ENCODE assay signal across 8 cellular contexts in the genomic region with DNA sequence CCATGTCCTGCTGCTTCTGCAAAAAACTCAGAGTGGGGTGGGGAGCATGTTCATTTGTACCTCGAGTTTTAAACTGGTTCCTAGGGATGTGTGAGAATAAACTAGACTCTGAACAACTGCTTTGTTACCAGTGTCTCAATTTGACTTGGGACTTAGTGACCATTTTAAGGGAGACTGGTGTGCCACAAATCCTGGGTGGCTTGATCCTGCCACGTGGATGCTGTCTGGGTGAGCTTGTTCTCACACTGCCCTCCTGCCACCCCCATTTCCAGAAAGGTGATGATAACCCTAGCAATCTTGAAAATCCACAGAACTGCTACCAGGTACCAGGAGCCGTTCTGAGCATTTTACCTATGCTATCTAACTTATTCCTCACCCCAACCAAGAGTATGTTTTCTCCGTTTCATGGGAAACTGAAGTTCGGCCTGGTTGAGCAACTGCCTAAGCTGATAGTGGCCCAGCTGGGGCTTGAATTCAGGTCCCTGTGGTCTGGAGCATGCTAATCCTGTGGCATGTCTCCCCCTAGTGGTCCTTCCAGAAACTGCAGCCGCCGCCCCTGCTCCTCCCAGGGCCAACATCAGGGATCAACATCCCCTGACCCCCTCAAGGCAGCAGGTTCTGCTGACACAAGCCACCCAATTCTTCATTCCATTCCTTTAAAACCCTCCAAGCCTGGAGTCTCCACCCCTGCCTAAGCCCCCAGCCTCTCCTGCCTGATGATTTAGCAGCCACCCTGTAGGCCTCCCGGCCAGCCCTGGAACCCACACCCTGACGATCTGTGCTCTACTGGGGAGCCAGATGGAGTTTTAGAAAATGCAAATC. TPM values are rescaled to one million over a fixed set of nuclear protein-coding genes. Genes with fewer than 3 reads are reported as not detected.
A peak's percentile ranks its signal among the peaks of the same experiment; 100 is the strongest.
DNase-seq lines count a peak whose midpoint lies in the region; ATAC-seq and TF ChIP-seq lines count a peak whose summit lies in the region.

No MANE protein-coding gene starts in this region.

- ATAC-seq in GM19438 (IDR thresholded peaks at IDR 0.05; ENCODE audit: low read depth, unreplicated experiment) = peak; percentile 65
- ATAC-seq in T-cell (replicated peaks in 1 of 4) = peak; percentile 44 to 73 (median 57)
- ATAC-seq in HG03039 (IDR thresholded peaks at IDR 0.05; ENCODE audit: unreplicated experiment) = no peak

- H3K4me3 ChIP-seq in adipocyte (ENCODE audit: low read length) = no peak overlapping the region
- no peak overlapping the region for H3K4me3 ChIP-seq in right atrium auricular region
- no peak overlapping the region for H3K4me3 ChIP-seq in sigmoid colon

- H3K9me3 ChIP-seq in adipocyte (ENCODE audit: control insufficient read depth, low read length) = no peaks in the 10 kb centered on the region
- no peaks in the 10 kb centered on the region for H3K9me3 ChIP-seq in right atrium auricular region
- H3K9me3 ChIP-seq in sigmoid colon = no peaks in the 10 kb centered on the region

- no peak overlapping the region for H3K4me3 Mint-ChIP-seq in T-cell

- DNase-seq in COLO829 (ENCODE audit: low spot score) (peak; percentile 26), HuH-7.5 (ENCODE audit: low spot score) (peak; percentile 85), T-cell (peak; percentile 30 to 79 (median 68)), adipocyte (ENCODE audit: low read depth) (peak; percentile 84), right atrium auricular region (ENCODE audit: low spot score) (peak; percentile 76), sigmoid colon (peak; percentile 73)

- intact Hi-C loops in sigmoid colon (cut with DNase I) = loop anchor here (2.0 kb wide), 1 partner anchor 474 kb away; no protein-coding TSS in a partner anchor

- no peaks in the 10 kb centered on the region for H3K36me3 Mint-ChIP-seq in T-cell

- no peaks in the 10 kb centered on the region for H3K36me3 ChIP-seq in adipocyte (ENCODE audit: control insufficient read depth, insufficient read depth, low read length, severe bottlenecking)
- H3K36me3 ChIP-seq in right atrium auricular region = no peaks in the 10 kb centered on the region
- no peaks in the 10 kb centered on the region for H3K36me3 ChIP-seq in sigmoid colon

- H3K27me3 ChIP-seq in adipocyte (replicated peaks; ENCODE audit: control insufficient read depth, insufficient read depth, low read length) = peaks cover 14% of the 10 kb centered on the region
- no peaks in the 10 kb centered on the region for H3K27me3 ChIP-seq in right atrium auricular region
- no peaks in the 10 kb centered on the region for H3K27me3 ChIP-seq in sigmoid colon

- no peaks in the 10 kb centered on the region for H3K4me1 ChIP-seq in adipocyte (ENCODE audit: control insufficient read depth, insufficient read depth, low read length)
- H3K4me1 ChIP-seq in right atrium auricular region = no peaks in the 10 kb centered on the region
- no peaks in the 10 kb centered on the region for H3K4me1 ChIP-seq in sigmoid colon

- POLR2A ChIA-PET in T-cell (lab: Charles Lee) = no interaction called here

- peaks cover 0 to 34% (median 21%) of the 10 kb centered on the region in 3 donors for H3K4me1 Mint-ChIP-seq in T-cell

- H3K9ac ChIP-seq in adipocyte (ENCODE audit: low read length) = no peak overlapping the region

- TF ChIP-seq EP300 in sigmoid colon (IDR thresholded peaks at IDR 0.05) = no peak

- TF ChIP-seq CTCF in right atrium auricular region (IDR thresholded peaks at IDR 0.05) (peak; percentile 83 to 99), sigmoid colon (IDR thresholded peaks at IDR 0.05) (peak; percentile 39 to 97 (median 75))

- CTCF ChIA-PET in T-cell (lab: Charles Lee) = interaction anchor here (0.8 to 3.2 kb wide), 18 partner anchors 8 to 476 kb away, joined by 3 to 33 read pairs (median 3); no protein-coding TSS in a partner anchor

- H3K27ac ChIP-seq in right atrium auricular region (no peak overlapping the region), sigmoid colon (no peak overlapping the region)

- no peaks in the 10 kb centered on the region for H3K27me3 Mint-ChIP-seq in T-cell

- H3K9me3 Mint-ChIP-seq in T-cell = no peaks in the 10 kb centered on the region

- WGBS in sigmoid colon, 2 donors = 25 to 46% methylated on average over 9 of the region's 9 CpGs

- H3K27ac Mint-ChIP-seq in T-cell = peak overlapping the region in 1 of 2 donors; percentile 49

- no peak for TF ChIP-seq POLR2A in sigmoid colon (IDR thresholded peaks at IDR 0.05)

RNA-seq across cellular contexts. Expression of a gene that starts 2.8 kb away (rescaled TPM):
- total RNA-seq in T-cell (not detected), right atrium auricular region (not detected), sigmoid colon (not detected)
- not detected for polyA plus RNA-seq in sigmoid colon

RNA-seq across cellular contexts. Expression of a gene that starts 10.3 kb away (rescaled TPM):
- under 1 TPM in 1 of 5 donors, not detected in 4; 0.89 TPM for total RNA-seq in T-cell
- not detected for total RNA-seq in right atrium auricular region
- total RNA-seq in sigmoid colon = not detected
- 1 to 10 TPM in 1 of 3 donors, not detected in 2; 1.1 TPM for polyA plus RNA-seq in sigmoid colon

RNA-seq across cellular contexts. Expression of a gene that starts 51.8 kb away (rescaled TPM):
- total RNA-seq in T-cell = 10 to 100 TPM; 23.7 to 42.9 (median 27.8) TPM
- 1 to 10 TPM in 1 of 2 donors, under 1 TPM in 1; 0.71 to 1.6 TPM for total RNA-seq in right atrium auricular region
- 1 to 10 TPM in 2 of 4 donors, under 1 TPM in 2; 0.16 to 2.2 (median 1.2) TPM for total RNA-seq in sigmoid colon
- polyA plus RNA-seq in sigmoid colon = 1 to 10 TPM in 1 of 3 donors, not detected in 2; 5.5 TPM

Comparison
In these comparisons a context has a peak if more than half of its experiments do, and no peak if none do; other contexts are left out.
1. DNase-seq: peak in every context shown above with its lines; median percentile 85 in HuH-7.5; 84 in adipocyte; 76 in right atrium auricular region; 73 in sigmoid colon; 68 in T-cell; 26 in COLO829.
2. RNA of a gene that starts 51.8 kb away (total RNA-seq): 23.7 to 42.9 TPM in T-cell; 0.16 to 2.2 TPM in sigmoid colon and 0.71 to 1.6 TPM in right atrium auricular region; every median in the first group is over 4 times any median in the second.